Comparison of ENCODE assay signal across 10 cellular contexts in the genomic region with DNA sequence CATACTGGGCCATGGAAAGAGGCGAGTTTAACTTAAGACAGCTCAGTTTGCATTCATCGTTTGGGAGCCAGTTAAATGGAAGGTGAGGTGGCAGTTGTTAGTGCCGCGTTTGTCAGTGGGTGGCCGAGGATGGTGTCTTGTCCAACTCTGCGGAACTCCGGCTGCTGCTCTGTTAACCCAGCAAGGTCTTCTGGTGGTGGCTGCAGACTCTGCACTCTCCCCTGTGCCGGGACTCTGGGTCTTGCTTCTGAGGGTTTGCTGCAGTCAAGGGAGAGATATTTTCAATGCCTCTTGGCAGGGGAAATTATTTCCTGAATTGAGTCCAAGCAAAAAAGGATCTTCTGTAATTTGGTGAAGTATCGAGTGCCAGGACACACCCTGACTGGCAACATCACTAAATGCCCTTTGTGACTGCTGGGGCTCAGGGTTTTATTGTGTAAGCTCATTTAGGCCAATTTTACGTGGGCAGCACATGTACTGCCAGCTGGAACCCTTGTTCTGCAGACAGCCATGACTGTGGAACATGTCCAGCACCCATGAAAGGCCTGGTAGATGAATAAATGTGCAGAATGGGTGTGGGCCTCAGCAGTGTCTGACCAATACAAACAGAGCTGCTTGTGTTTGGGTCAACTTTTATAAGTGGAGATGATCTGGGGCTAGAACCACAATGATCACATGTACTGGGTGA. TPM values are rescaled to one million over a fixed set of nuclear protein-coding genes. Genes with fewer than 3 reads are reported as not detected.
DNase-seq lines count a peak whose midpoint lies in the region; ATAC-seq, FAIRE-seq and TF ChIP-seq lines count a peak whose summit lies in the region.
"Had no signal": no experiment of that assay in that cellular context is flagged by ENCODE, and none has a peak within 500 bp of the region (broad histone marks: within the 10 kb centered on the region; RNA-seq: fewer than 3 reads in every experiment).

No MANE protein-coding gene starts in this region.

- FAIRE-seq in kidney (lab: Jason Lieb, UNC), result no peak

- DNase-seq in EH (ENCODE audit: low read depth) (peak; percentile 47), cardiac fibroblast (ENCODE audit: low read depth in 2 of 2) (peak; percentile 38 to 97), kidney (no peak), sigmoid colon (peak; percentile 91), cortex of kidney (lab: John Stamatoyannopoulos, UW) (no peak)
- DNase-seq in stimulated activated CD4-positive, alpha-beta T cell treated with anti-CD3 and anti-CD28 coated beads, Interleukin-15, amount 100 ng/mL, for 24 hours, result no peak
- DNase-seq in activated T-helper 1 cell treated with anti-CD3 and anti-CD28 coated beads, Interleukin-12 subunit alpha, Interleukin-12 subunit beta, Interleukin-2, Interleukin-4 antibody, amounts not matched to agents 30 ng/mL and 10 ng/mL and 1 ng/mL, durations not matched to agents 14 hours and 24 hours and 36 hours (ENCODE audit: low spot score), result no peak
- DNase-seq: activated naive CD8-positive, alpha-beta T cell treated with anti-CD3 and anti-CD28 coated beads, Interleukin-2, amount 10 ng/mL, durations not matched to agents 7 days and 5 days; CD4-positive, alpha-beta T cell had no signal

- 12 to 54% methylated on average over 10 of the region's 10 CpGs for whole genome bisulfite sequencing in sigmoid colon, 2 donors

- H3K36me3 Mint-ChIP-seq in activated T-helper 1 cell treated with anti-CD3 and anti-CD28 coated beads, Interleukin-12 subunit alpha, Interleukin-12 subunit beta, Interleukin-2, Interleukin-4 antibody, amounts not matched to agents 30 ng/mL and 10 ng/mL and 1 ng/mL, durations not matched to agents 14 hours and 24 hours and 36 hours (ENCODE audit: low read depth), result no peaks in the 10 kb centered on the region
- H3K36me3 Mint-ChIP-seq: activated naive CD8-positive, alpha-beta T cell treated with anti-CD3 and anti-CD28 coated beads, Interleukin-2, amount 10 ng/mL, durations not matched to agents 7 days and 5 days had no signal

- H3K27me3 Mint-ChIP-seq in activated T-helper 1 cell treated with anti-CD3 and anti-CD28 coated beads, Interleukin-12 subunit alpha, Interleukin-12 subunit beta, Interleukin-2, Interleukin-4 antibody, amounts not matched to agents 30 ng/mL and 10 ng/mL and 1 ng/mL, durations not matched to agents 14 hours and 24 hours and 36 hours (ENCODE audit: insufficient read depth), result peaks cover 16% of the 10 kb centered on the region

- TF ChIP-seq EP300 in sigmoid colon (IDR thresholded peaks at IDR 0.05), result peak in 3 of 4 donors; percentile 7 to 52 (median 22)

- H3K9me3 Mint-ChIP-seq in activated T-helper 1 cell treated with anti-CD3 and anti-CD28 coated beads, Interleukin-12 subunit alpha, Interleukin-12 subunit beta, Interleukin-2, Interleukin-4 antibody, amounts not matched to agents 30 ng/mL and 10 ng/mL and 1 ng/mL, durations not matched to agents 14 hours and 24 hours and 36 hours, result no peaks in the 10 kb centered on the region
- H3K9me3 Mint-ChIP-seq: activated naive CD8-positive, alpha-beta T cell treated with anti-CD3 and anti-CD28 coated beads, Interleukin-2, amount 10 ng/mL, durations not matched to agents 7 days and 5 days; CD4-positive, alpha-beta T cell had no signal

- TF ChIP-seq CTCF in cardiac fibroblast (IDR thresholded peaks at IDR 0.05; ENCODE audit: low read depth, low read length) (no peak), kidney (IDR thresholded peaks at IDR 0.05; ENCODE audit: borderline replicate concordance, extremely low read depth, insufficient read depth) (no peak), sigmoid colon (IDR thresholded peaks at IDR 0.05) (no peak)

- H3K27ac ChIP-seq in kidney (ENCODE audit: low read depth in 2 of 2, low read length in 2 of 2) (peak overlapping the region; percentile 33 to 54), sigmoid colon (peak overlapping the region; percentile 76 to 89 (median 82))

- intact Hi-C loops in kidney (cut with DNase I), result no loop called here
- intact Hi-C loops in sigmoid colon (cut with DNase I), result loop anchor here (5.0 kb wide), 2 partner anchors 88 to 92 kb away; a partner anchor contains a TSS
- intact Hi-C loops in activated T-helper 1 cell treated with anti-CD3 and anti-CD28 coated beads, Interleukin-12 subunit alpha, Interleukin-12 subunit beta, Interleukin-2, Interleukin-4 antibody, amounts not matched to agents 30 ng/mL and 10 ng/mL and 1 ng/mL, durations not matched to agents 14 hours and 24 hours and 36 hours (cut with micrococcal nuclease), result loop anchor here (2.0 kb wide), 1 partner anchor 15 kb away; no protein-coding TSS in a partner anchor

- peaks cover 1% of the 10 kb centered on the region for H3K4me1 Mint-ChIP-seq in activated T-helper 1 cell treated with anti-CD3 and anti-CD28 coated beads, Interleukin-12 subunit alpha, Interleukin-12 subunit beta, Interleukin-2, Interleukin-4 antibody, amounts not matched to agents 30 ng/mL and 10 ng/mL and 1 ng/mL, durations not matched to agents 14 hours and 24 hours and 36 hours (ENCODE audit: low read depth)

- TF ChIP-seq POLR2A in sigmoid colon (IDR thresholded peaks at IDR 0.05), result no peak

- H3K4me3 Mint-ChIP-seq in activated T-helper 1 cell treated with anti-CD3 and anti-CD28 coated beads, Interleukin-12 subunit alpha, Interleukin-12 subunit beta, Interleukin-2, Interleukin-4 antibody, amounts not matched to agents 30 ng/mL and 10 ng/mL and 1 ng/mL, durations not matched to agents 14 hours and 24 hours and 36 hours, result no peak overlapping the region
- H3K4me3 Mint-ChIP-seq: activated naive CD8-positive, alpha-beta T cell treated with anti-CD3 and anti-CD28 coated beads, Interleukin-2, amount 10 ng/mL, durations not matched to agents 7 days and 5 days; CD4-positive, alpha-beta T cell had no signal

- ATAC-seq in HG02610 (IDR thresholded peaks at IDR 0.05; ENCODE audit: unreplicated experiment), result no peak

- no peak overlapping the region for H3K9ac ChIP-seq in kidney (ENCODE audit: low read length in 2 of 2)

- H3K36me3 ChIP-seq in kidney (ENCODE audit: control insufficient read depth in 1 of 2, insufficient read depth in 2 of 2, low read length in 2 of 2) (no peaks in the 10 kb centered on the region), sigmoid colon (no peaks in the 10 kb centered on the region)

- no peak overlapping the region for H3K27ac Mint-ChIP-seq in activated T-helper 1 cell treated with anti-CD3 and anti-CD28 coated beads, Interleukin-12 subunit alpha, Interleukin-12 subunit beta, Interleukin-2, Interleukin-4 antibody, amounts not matched to agents 30 ng/mL and 10 ng/mL and 1 ng/mL, durations not matched to agents 14 hours and 24 hours and 36 hours
- H3K27ac Mint-ChIP-seq: activated naive CD8-positive, alpha-beta T cell treated with anti-CD3 and anti-CD28 coated beads, Interleukin-2, amount 10 ng/mL, durations not matched to agents 7 days and 5 days; CD4-positive, alpha-beta T cell had no signal

- no peak overlapping the region for H3K4me3 ChIP-seq in cardiac fibroblast (replicated peaks in 1 of 2; ENCODE audit: low read depth in 2 of 2, low read length in 2 of 2)
- no peak overlapping the region for H3K4me3 ChIP-seq in kidney (ENCODE audit: low read length in 2 of 2)
- H3K4me3 ChIP-seq in sigmoid colon, result no peak overlapping the region

- H3K27me3 ChIP-seq in sigmoid colon, result no peaks in the 10 kb centered on the region

- no peaks in the 10 kb centered on the region for H3K9me3 ChIP-seq in kidney (ENCODE audit: control insufficient read depth in 1 of 2, low read length in 2 of 2)
- H3K9me3 ChIP-seq in sigmoid colon, result no peaks in the 10 kb centered on the region

- H3K4me1 ChIP-seq in kidney (ENCODE audit: control insufficient read depth in 1 of 2, insufficient read depth in 1 of 2, low read depth in 1 of 2, low read length in 2 of 2) (peaks cover 11 to 14% of the 10 kb centered on the region in 2 donors), sigmoid colon (peaks cover 0 to 51% (median 43%) of the 10 kb centered on the region in 4 donors)

RNA-seq across cellular contexts. Expression of a gene that starts 58.1 kb away (rescaled TPM):
- total RNA-seq in kidney (20.0 TPM), sigmoid colon (10 to 100 TPM in 2 of 4 donors, 1 to 10 TPM in 2; 3.0 to 15.9 (median 8.6) TPM)
- polyA plus RNA-seq in kidney (ENCODE audit: insufficient read depth, low read depth, low replicate concordance) (11.2 TPM), sigmoid colon (10 to 100 TPM; 21.6 to 26.4 (median 24.6) TPM)
- total RNA-seq in activated T-helper 1 cell treated with anti-CD3 and anti-CD28 coated beads, Interleukin-12 subunit alpha, Interleukin-12 subunit beta, Interleukin-2, Interleukin-4 antibody, amounts not matched to agents 30 ng/mL and 10 ng/mL and 1 ng/mL, durations not matched to agents 14 hours and 24 hours and 36 hours, result 1.1 and 1.3 TPM in 2 replicates

Comparison
In these comparisons a context has a peak if more than half of its experiments do, and no peak if none do; other contexts are left out.
1. DNase-seq: peak in EH (single experiment), cardiac fibroblast (2 of 2) and sigmoid colon (single experiment); none in kidney (single experiment), stimulated activated CD4-positive, alpha-beta T cell treated with anti-CD3 and anti-CD28 coated beads, Interleukin-15, amount 100 ng/mL, for 24 hours (single experiment), activated T-helper 1 cell treated with anti-CD3 and anti-CD28 coated beads, Interleukin-12 subunit alpha, Interleukin-12 subunit beta, Interleukin-2, Interleukin-4 antibody, amounts not matched to agents 30 ng/mL and 10 ng/mL and 1 ng/mL, durations not matched to agents 14 hours and 24 hours and 36 hours (single experiment) and cortex of kidney (single experiment).